8 cellular contexts compared by ENCODE assay signal in the genomic region with DNA sequence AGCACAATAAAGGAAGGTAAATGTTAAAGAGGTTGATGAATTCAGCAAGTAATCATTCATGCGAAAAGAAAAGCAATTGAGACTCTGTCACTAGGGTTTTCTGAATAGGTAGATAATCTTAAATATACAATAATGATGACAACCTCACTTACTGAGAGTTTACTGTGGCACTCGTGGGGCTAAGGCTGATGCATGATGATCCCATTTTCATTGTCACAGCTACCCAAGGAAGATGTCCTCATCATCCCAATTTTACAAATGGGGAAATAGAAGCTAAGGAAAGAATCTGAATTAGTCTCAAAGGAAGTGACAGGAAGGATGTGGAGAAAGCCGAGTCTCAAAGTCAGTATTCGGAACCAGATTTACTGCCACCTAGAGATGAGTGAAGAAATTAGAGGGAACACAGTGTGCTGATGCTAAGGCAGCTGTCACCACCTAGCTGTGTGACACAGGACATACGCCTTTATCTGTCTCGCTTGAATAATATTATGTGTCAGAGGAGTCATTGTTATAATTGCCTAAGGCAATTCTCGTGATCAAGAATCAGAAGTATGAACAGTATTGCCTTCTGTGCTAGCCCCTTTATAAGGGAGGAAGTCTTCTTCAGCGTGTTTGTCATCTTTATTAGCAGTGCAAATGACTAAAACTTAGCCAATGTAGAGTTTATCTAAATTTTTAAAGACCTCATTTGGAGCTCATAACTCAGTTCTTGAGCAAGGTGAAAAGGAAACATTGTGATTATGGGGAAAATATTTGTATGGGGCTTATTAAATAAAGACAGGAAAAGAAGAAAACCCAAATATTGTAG.
DNase-seq lines count a peak whose midpoint lies in the region; TF ChIP-seq lines count a peak whose summit lies in the region.

No MANE protein-coding gene starts in this region.

- no peaks in the 10 kb centered on the region for H3K27me3 Mint-ChIP-seq in activated naive CD4-positive, alpha-beta T cell treated with anti-CD3 and anti-CD28 coated beads, Interleukin-2, amount 10 ng/mL, durations not matched to agents 7 days and 5 days
- no peaks in the 10 kb centered on the region for H3K27me3 Mint-ChIP-seq in progenitor cell of endocrine pancreas

- 19 to 22% methylated on average over 8 of the region's 8 CpGs for WGBS in GM23248 (ENCODE audit: low coverage in 1 of 2, low lambda C conversion rate in 2 of 2, missing lambda C conversion rate in 2 of 2), 2 experiments

- peaks cover 8% of the 10 kb centered on the region for H3K36me3 Mint-ChIP-seq in activated naive CD4-positive, alpha-beta T cell treated with anti-CD3 and anti-CD28 coated beads, Interleukin-2, amount 10 ng/mL, durations not matched to agents 7 days and 5 days
- peaks cover 12% of the 10 kb centered on the region for H3K36me3 Mint-ChIP-seq in progenitor cell of endocrine pancreas (ENCODE audit: insufficient read depth)

- peaks cover 37% of the 10 kb centered on the region for H3K4me1 ChIP-seq in GM23248 (ENCODE audit: insufficient read depth)

- in situ Hi-C loops in GM23248 (cut with MboI) = no loop called here

- TF ChIP-seq CTCF in GM12801 (IDR thresholded peaks at IDR 0.05; ENCODE audit: extremely low read depth, insufficient read length) = peak; percentile 90
- peak; percentile 81 for TF ChIP-seq CTCF in progenitor cell of endocrine pancreas (IDR thresholded peaks at IDR 0.05; ENCODE audit: unreplicated experiment)
- TF ChIP-seq CTCF in coronary artery (IDR thresholded peaks at IDR 0.05) = no peak

- no peak overlapping the region for H3K9ac ChIP-seq in GM23248

- no peaks in the 10 kb centered on the region for H4K20me1 ChIP-seq in GM23248 (ENCODE audit: insufficient read depth)

- H3K4me1 Mint-ChIP-seq in activated naive CD4-positive, alpha-beta T cell treated with anti-CD3 and anti-CD28 coated beads, Interleukin-2, amount 10 ng/mL, durations not matched to agents 7 days and 5 days = peaks cover 8% of the 10 kb centered on the region
- peaks cover 6% of the 10 kb centered on the region for H3K4me1 Mint-ChIP-seq in progenitor cell of endocrine pancreas (ENCODE audit: low read depth)

- H3K36me3 ChIP-seq in GM23248 (ENCODE audit: low read depth) = no peaks in the 10 kb centered on the region

- no peaks in the 10 kb centered on the region for H3K79me2 ChIP-seq in GM23248 (ENCODE audit: insufficient read depth)

- peak; percentile 57 for DNase-seq in GM23248
- DNase-seq in Jurkat, Clone E6-1 (ENCODE audit: low read depth, low spot score) = peak; percentile 76
- peak; percentile 86 for DNase-seq in OCI-M1 (lab: John Stamatoyannopoulos, UW)
- peak; percentile 58 for DNase-seq in activated naive CD4-positive, alpha-beta T cell treated with anti-CD3 and anti-CD28 coated beads, Interleukin-2, amount 10 ng/mL, durations not matched to agents 7 days and 5 days
- peak; percentile 58 for DNase-seq in glomerular visceral epithelial cell (ENCODE audit: extremely low spot score)
- no peak for DNase-seq in progenitor cell of endocrine pancreas (ENCODE audit: low spot score, unreplicated experiment)
- no peak for DNase-seq in coronary artery (ENCODE audit: low spot score)

- no peak overlapping the region for H3K4me3 Mint-ChIP-seq in activated naive CD4-positive, alpha-beta T cell treated with anti-CD3 and anti-CD28 coated beads, Interleukin-2, amount 10 ng/mL, durations not matched to agents 7 days and 5 days
- H3K4me3 Mint-ChIP-seq in progenitor cell of endocrine pancreas (ENCODE audit: low read depth) = no peak overlapping the region

- no peak overlapping the region for H3K27ac Mint-ChIP-seq in activated naive CD4-positive, alpha-beta T cell treated with anti-CD3 and anti-CD28 coated beads, Interleukin-2, amount 10 ng/mL, durations not matched to agents 7 days and 5 days
- H3K27ac Mint-ChIP-seq in progenitor cell of endocrine pancreas = no peak overlapping the region

- 0 out of 2 replicates have a peak overlapping the region, but pooled peaks have one; percentile 0 for H2AFZ ChIP-seq in GM23248

- peaks cover 50% of the 10 kb centered on the region for H3F3A ChIP-seq in GM23248 (ENCODE audit: insufficient read depth)

- no peaks in the 10 kb centered on the region for H3K27me3 ChIP-seq in GM23248 (replicated peaks; ENCODE audit: insufficient read depth)

- H3K4me2 ChIP-seq in GM23248 (ENCODE audit: unreplicated experiment) = peak overlapping the region; percentile 10

- H3K9me3 ChIP-seq in GM23248 (ENCODE audit: low read depth) = no peaks in the 10 kb centered on the region

- H3K4me3 ChIP-seq in GM23248 (no peak overlapping the region), coronary artery (no peak overlapping the region)
- no peak overlapping the region for H3K4me3 ChIP-seq in Jurkat, Clone E6-1 (ENCODE audit: low read length)

- H3K9me3 Mint-ChIP-seq in activated naive CD4-positive, alpha-beta T cell treated with anti-CD3 and anti-CD28 coated beads, Interleukin-2, amount 10 ng/mL, durations not matched to agents 7 days and 5 days = no peaks in the 10 kb centered on the region
- H3K9me3 Mint-ChIP-seq in progenitor cell of endocrine pancreas (ENCODE audit: low read depth) = peaks cover 5% of the 10 kb centered on the region

- CTCF ChIA-PET in activated naive CD4-positive, alpha-beta T cell treated with anti-CD3 and anti-CD28 coated beads, Interleukin-2, amount 10 ng/mL, durations not matched to agents 7 days and 5 days (lab: Charles Lee) = interaction anchor here (0.6 to 9.2 kb wide), 25 partner anchors 11 to 346 kb away, joined by 3 to 93 read pairs (median 3); no protein-coding TSS in a partner anchor

- H3K27ac ChIP-seq in GM23248 (0 out of 2 replicates have a peak overlapping the region, but pooled peaks have one; percentile 13), coronary artery (no peak overlapping the region)

- H3K9me2 ChIP-seq in GM23248 (ENCODE audit: insufficient read depth) = no peaks in the 10 kb centered on the region

Comparison
In these comparisons a context has a peak if more than half of its experiments do, and no peak if none do; other contexts are left out.
1. DNase-seq: peak in GM23248 (single experiment), Jurkat, Clone E6-1 (single experiment), OCI-M1 (single experiment), activated naive CD4-positive, alpha-beta T cell treated with anti-CD3 and anti-CD28 coated beads, Interleukin-2, amount 10 ng/mL, durations not matched to agents 7 days and 5 days (single experiment) and glomerular visceral epithelial cell (single experiment); none in progenitor cell of endocrine pancreas (single experiment) and coronary artery (single experiment).